9 cellular contexts compared by ENCODE assay signal in the genomic region with DNA sequence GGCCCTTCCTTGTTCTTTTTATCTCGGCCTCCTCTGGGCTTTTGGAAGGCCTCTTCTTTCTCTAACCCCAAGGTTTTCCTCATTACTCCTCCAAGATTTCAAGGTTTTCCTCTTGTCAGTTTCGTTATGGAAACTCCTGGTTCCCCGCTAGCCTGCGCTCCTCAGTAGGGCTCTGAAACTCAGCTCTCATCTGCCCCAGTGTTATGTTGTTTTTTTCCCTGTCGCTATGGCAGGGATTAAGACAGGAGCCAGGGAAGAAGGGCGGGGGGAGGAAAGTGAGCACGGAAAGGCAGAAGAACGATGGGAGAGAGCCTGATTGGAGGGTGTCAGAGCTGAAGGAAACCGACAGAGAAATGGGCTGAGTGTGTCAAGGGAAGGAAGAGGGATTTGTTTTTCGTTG. TPM values are rescaled to one million over a fixed set of nuclear protein-coding genes. Genes with fewer than 3 reads are reported as not detected.
DNase-seq lines count a peak whose midpoint lies in the region; ATAC-seq, FAIRE-seq and TF ChIP-seq lines count a peak whose summit lies in the region.
"Had no signal": no experiment of that assay in that cellular context is flagged by ENCODE, and none has a peak within 500 bp of the region (broad histone marks: within the 10 kb centered on the region; RNA-seq: fewer than 3 reads in every experiment).

No MANE protein-coding gene starts in this region.

- H3K27ac ChIP-seq in keratinocyte (ENCODE audit: control insufficient read depth, insufficient read depth, low read length) (no peak overlapping the region), skeletal muscle tissue (ENCODE audit: low read depth, low read length) (peak overlapping the region; percentile 87)

- ATAC-seq in GM21423 (IDR thresholded peaks at IDR 0.05; ENCODE audit: unreplicated experiment) (no peak), HG02571 (IDR thresholded peaks at IDR 0.05; ENCODE audit: unreplicated experiment) (no peak), GM18517 (IDR thresholded peaks at IDR 0.05; ENCODE audit: unreplicated experiment) (no peak)
- ATAC-seq: activated CD8-positive, alpha-beta T cell treated with anti-CD3 and anti-CD28 coated beads, Interleukin-2, amount 10 ng/mL, durations not matched to agents 7 days and 5 days had no signal

- no peak for FAIRE-seq in keratinocyte (lab: Jason Lieb, UNC)

- H4K20me1 ChIP-seq in keratinocyte (ENCODE audit: control insufficient read depth, extremely low read depth, insufficient read depth, low read length), result no peaks in the 10 kb centered on the region

- H3K79me2 ChIP-seq in keratinocyte (ENCODE audit: control insufficient read depth, insufficient read depth, low read length), result no peaks in the 10 kb centered on the region

- dilution Hi-C loops in keratinocyte (cut with MboI; ENCODE audit: extremely low pct_ligation_motif_present, low sequenced_read_pairs), result no loop called here

- no peaks in the 10 kb centered on the region for H3K9me1 ChIP-seq in keratinocyte (ENCODE audit: control insufficient read depth, extremely low read depth, insufficient read depth, low read length)

- H3K9me3 ChIP-seq in keratinocyte (ENCODE audit: control insufficient read depth, low read depth, low read length) (no peaks in the 10 kb centered on the region), skeletal muscle tissue (ENCODE audit: control insufficient read depth in 3 of 3, low read length in 3 of 3) (no peaks in the 10 kb centered on the region)

- H3K4me1 ChIP-seq in keratinocyte (ENCODE audit: control insufficient read depth, extremely low read depth, insufficient read depth, low read length) (peaks cover 16% of the 10 kb centered on the region), skeletal muscle tissue (ENCODE audit: control insufficient read depth in 3 of 3, insufficient read depth in 3 of 3, low read length in 3 of 3) (peaks cover 25 to 29% (median 26%) of the 10 kb centered on the region in 3 donors)

- H3K4me2 ChIP-seq in keratinocyte (ENCODE audit: control insufficient read depth, extremely low read depth, insufficient read depth, low read depth, low read length), result peak overlapping the region; percentile 9

- H3K9ac ChIP-seq in keratinocyte (ENCODE audit: control insufficient read depth, extremely low read depth, insufficient read depth, low read length) (no peak overlapping the region), skeletal muscle tissue (ENCODE audit: low read depth in 1 of 3, low read length in 3 of 3) (peak overlapping the region; percentile 29 to 57 (median 51))

- H2AFZ ChIP-seq in keratinocyte (ENCODE audit: control insufficient read depth, low read length), result no peak overlapping the region

- TF ChIP-seq CTCF in cardiac fibroblast (IDR thresholded peaks at IDR 0.05; ENCODE audit: low read depth, low read length) (no peak), keratinocyte (optimal IDR thresholded peaks at IDR 0.05 in 1 of 3, IDR thresholded peaks at IDR 0.05 in 1 of 3, conservative IDR thresholded peaks at IDR 0.05 in 1 of 3; ENCODE audit: extremely low read depth in 1 of 3, insufficient read depth in 2 of 3, low read length in 3 of 3) (no peak)

- H3K4me3 ChIP-seq in H7 (ENCODE audit: insufficient read depth, low read depth, low read length), result no peak overlapping the region
- H3K4me3 ChIP-seq in cardiac fibroblast (replicated peaks in 1 of 2; ENCODE audit: low read depth in 2 of 2, low read length in 2 of 2), result no peak overlapping the region
- H3K4me3 ChIP-seq in keratinocyte (ENCODE audit: control insufficient read depth in 2 of 3, extremely low read depth in 1 of 3, insufficient read depth in 2 of 3, low read depth in 1 of 3, low read length in 3 of 3), result no peak overlapping the region
- H3K4me3 ChIP-seq in skeletal muscle tissue (ENCODE audit: low read length in 3 of 3), result peak overlapping the region in 1 of 3 donors; percentile 2

- H3K36me3 ChIP-seq in H7 (replicated peaks; ENCODE audit: control insufficient read depth, insufficient read depth, low read length) (no peaks in the 10 kb centered on the region), keratinocyte (ENCODE audit: control insufficient read depth in 2 of 2, extremely low read depth in 1 of 2, insufficient read depth in 2 of 2, low read length in 2 of 2) (no peaks in the 10 kb centered on the region), skeletal muscle tissue (ENCODE audit: control insufficient read depth in 3 of 3, insufficient read depth in 3 of 3, low read length in 3 of 3) (no peaks in the 10 kb centered on the region)

- in situ Hi-C loops in G401 (cut with HindIII; ENCODE audit: low sequenced_read_pairs), result no loop called here

- H3K27me3 ChIP-seq in H7 (ENCODE audit: control insufficient read depth, insufficient read depth, low read length), result peaks cover 1% of the 10 kb centered on the region; the same call in 1 of the 2 replicates
- H3K27me3 ChIP-seq in keratinocyte (ENCODE audit: control insufficient read depth, extremely low read depth, insufficient read depth, low read length), result peaks cover 7% of the 10 kb centered on the region
- no peaks in the 10 kb centered on the region for H3K27me3 ChIP-seq in skeletal muscle tissue (ENCODE audit: control insufficient read depth in 3 of 3, insufficient read depth in 3 of 3, low read length in 3 of 3)

- DNase-seq in H7, result peak; percentile 72
- DNase-seq in cardiac fibroblast (ENCODE audit: low read depth in 2 of 2), result peak; percentile 55 to 80
- no peak for DNase-seq in keratinocyte (ENCODE audit: low read depth, low spot score)
- DNase-seq in G401 (ENCODE audit: low spot score), result no peak
- DNase-seq: activated CD8-positive, alpha-beta T cell treated with anti-CD3 and anti-CD28 coated beads, Interleukin-2, amount 10 ng/mL, durations not matched to agents 7 days and 5 days had no signal

RNA-seq across cellular contexts. Expression of gene JDP2, which starts 26.5 kb away (rescaled TPM):
- total RNA-seq in H7 (2014; rRNA removed; shearing (Covaris generic)), result 30.2 and 37.9 TPM in 2 replicates
- polyA plus RNA-seq in keratinocyte, result 9.5 to 16.1 TPM (median 13.5 TPM) in 3 replicates
- polyA plus RNA-seq in keratinocyte (2011; ENCODE audit: low read depth), result 21.5 TPM
- polyA plus RNA-seq in keratinocyte (2011; cell fraction: cytosol; rRNA removed), result 9.2 and 17.5 TPM in 2 replicates
- 12.7 and 13.0 TPM in 2 replicates for polyA plus RNA-seq in keratinocyte (2011; cell fraction: nucleus; rRNA removed)
- polyA plus RNA-seq in keratinocyte (2012; ENCODE audit: low replicate concordance), result 8.4 and 15.7 TPM in 2 replicates
- 3.4 to 14.2 TPM (median 5.3 TPM) in 3 replicates for polyA minus RNA-seq in keratinocyte
- polyA minus RNA-seq in keratinocyte (2011; cell fraction: cytosol; rRNA and poly(A)+ RNA removed), result 18.2 TPM
- polyA minus RNA-seq in keratinocyte (2011; cell fraction: nucleus; rRNA and poly(A)+ RNA removed), result 3.7 and 5.3 TPM in 2 replicates
- total RNA-seq in skeletal muscle tissue, result 24.5 TPM
- total RNA-seq in G401 (2014; rRNA removed; shearing (Covaris generic)), result 37.4 and 40.7 TPM in 2 replicates

Comparison
In these comparisons a context has a peak if more than half of its experiments do, and no peak if none do; other contexts are left out.
1. DNase-seq: peak in H7 (single experiment) and cardiac fibroblast (2 of 2); none in keratinocyte (single experiment) and G401 (single experiment).